In genomic region chr4:39697740-39698423, GRCh38 we compare ENCODE assay signal across 1 cellular context.
TF ChIP-seq lines count a peak whose summit lies in the region.

Gene UBE2K (plus strand): TSS chr4:39698136. CDS start chr4:39698328, 192 bp downstream.

TF ChIP-seq in HepG2, 621 proteins besides CTCF, POLR2A, EP300 and RAD21 (continued from another document and continues in another):
- TF ChIP-seq ZMYM4 (CRISPR knock-in tag; IDR thresholded peaks at IDR 0.05) (peak; percentile 71), ZNF264 (CRISPR knock-in tag; IDR thresholded peaks at IDR 0.05) (0 out of 2 replicates have a peak, but pooled peaks have one; percentile 28), ZC3H13 (CRISPR knock-in tag; IDR thresholded peaks at IDR 0.05) (peak; percentile 39; the same call in 1 of the 2 replicates), ZBTB43 (CRISPR knock-in tag; conservative IDR thresholded peaks at IDR 0.05) (peak; percentile 16; the same call in 1 of the 2 replicates), REPIN1 (CRISPR knock-in tag; IDR thresholded peaks at IDR 0.05; ENCODE audit: borderline replicate concordance, low read depth) (peak; percentile 47; the same call in 1 of the 2 replicates), CHCHD3 (CRISPR knock-in tag; IDR thresholded peaks at IDR 0.05) (0 out of 2 replicates have a peak, but pooled peaks have one; percentile 40), RELA (CRISPR knock-in tag; IDR thresholded peaks at IDR 0.05) (peak; percentile 28; the same call in 1 of the 2 replicates), RBFOX2 (IDR thresholded peaks at IDR 0.05; ENCODE audit: low read depth, low read length) (peak; percentile 95), ZNF776 (CRISPR knock-in tag; IDR thresholded peaks at IDR 0.05) (peak; percentile 83; the same call in 1 of the 2 replicates), ZNF446 (CRISPR knock-in tag; IDR thresholded peaks at IDR 0.05) (peak; percentile 46), TBL1XR1 (IDR thresholded peaks at IDR 0.05; ENCODE audit: borderline replicate concordance, low read length, partially characterized antibody) (peak; percentile 60), ZSCAN25 (CRISPR knock-in tag; IDR thresholded peaks at IDR 0.05) (0 out of 2 replicates have a peak, but pooled peaks have one; percentile 25), DMAP1 (CRISPR knock-in tag; IDR thresholded peaks at IDR 0.05) (peak; percentile 75), ZBTB20 (CRISPR knock-in tag; IDR thresholded peaks at IDR 0.05; ENCODE audit: borderline replicate concordance, low read depth) (0 out of 2 replicates have a peak, but pooled peaks have one; percentile 19), PHF8 (CRISPR knock-in tag; IDR thresholded peaks at IDR 0.05) (peak; percentile 92), NFIC (IDR thresholded peaks at IDR 0.05; ENCODE audit: low read length) (no peak), EED (CRISPR knock-in tag; IDR thresholded peaks at IDR 0.05) (peak; percentile 76), ZNF841 (CRISPR knock-in tag; IDR thresholded peaks at IDR 0.05; ENCODE audit: borderline replicate concordance) (no peak), SPEN (CRISPR knock-in tag; IDR thresholded peaks at IDR 0.05; ENCODE audit: low read depth) (peak; percentile 17; the same call in 1 of the 2 replicates), KDM5A (IDR thresholded peaks at IDR 0.05; ENCODE audit: borderline replicate concordance, low read length) (no peak), BCL3 (CRISPR knock-in tag; IDR thresholded peaks at IDR 0.05) (no peak; the same call in 1 of the 2 replicates), ZNF234 (CRISPR knock-in tag; conservative IDR thresholded peaks at IDR 0.05) (no peak), MTF2 (CRISPR knock-in tag; IDR thresholded peaks at IDR 0.05; ENCODE audit: borderline replicate concordance) (no peak), NR2F1 (CRISPR knock-in tag; IDR thresholded peaks at IDR 0.05) (no peak), BORCS8-MEF2B (CRISPR knock-in tag; IDR thresholded peaks at IDR 0.05) (peak; percentile 55; the same call in 1 of the 2 replicates), TRIM24 (CRISPR knock-in tag; IDR thresholded peaks at IDR 0.05) (no peak), ZNF121 (CRISPR knock-in tag; IDR thresholded peaks at IDR 0.05) (no peak; the same call in 1 of the 2 replicates), ELF3 (CRISPR knock-in tag; IDR thresholded peaks at IDR 0.05) (no peak), RFX3 (CRISPR knock-in tag; IDR thresholded peaks at IDR 0.05) (no peak), SAFB2 (CRISPR knock-in tag; IDR thresholded peaks at IDR 0.05; ENCODE audit: borderline replicate concordance, low read depth) (no peak; the same call in 1 of the 2 replicates), HIC2 (CRISPR knock-in tag; IDR thresholded peaks at IDR 0.05; ENCODE audit: low read depth) (no peak; the same call in 1 of the 2 replicates), ISX (CRISPR knock-in tag; conservative IDR thresholded peaks at IDR 0.05) (no peak), ZNF569 (CRISPR knock-in tag; IDR thresholded peaks at IDR 0.05; ENCODE audit: borderline replicate concordance) (no peak)
- TF ChIP-seq, protein P1, sequence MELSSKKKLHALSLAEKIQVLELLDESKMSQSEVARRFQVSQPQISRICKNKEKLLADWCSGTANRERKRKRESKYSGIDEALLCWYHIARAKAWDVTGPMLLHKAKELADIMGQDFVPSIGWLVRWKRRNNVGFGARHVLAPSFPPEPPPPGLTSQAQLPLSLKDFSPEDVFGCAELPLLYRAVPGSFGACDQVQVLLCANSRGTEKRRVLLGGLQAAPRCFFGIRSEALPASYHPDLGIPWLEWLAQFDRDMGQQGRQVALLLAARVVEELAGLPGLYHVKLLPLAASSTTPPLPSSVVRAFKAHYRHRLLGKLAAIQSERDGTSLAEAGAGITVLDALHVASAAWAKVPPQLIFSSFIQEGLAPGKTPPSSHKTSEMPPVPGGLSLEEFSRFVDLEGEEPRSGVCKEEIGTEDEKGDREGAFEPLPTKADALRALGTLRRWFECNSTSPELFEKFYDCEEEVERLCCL (CRISPR knock-in tag; IDR thresholded peaks at IDR 0.05; ENCODE audit: borderline replicate concordance), result peak; percentile 56; the same call in 1 of the 2 replicates
- TF ChIP-seq, protein P2, sequence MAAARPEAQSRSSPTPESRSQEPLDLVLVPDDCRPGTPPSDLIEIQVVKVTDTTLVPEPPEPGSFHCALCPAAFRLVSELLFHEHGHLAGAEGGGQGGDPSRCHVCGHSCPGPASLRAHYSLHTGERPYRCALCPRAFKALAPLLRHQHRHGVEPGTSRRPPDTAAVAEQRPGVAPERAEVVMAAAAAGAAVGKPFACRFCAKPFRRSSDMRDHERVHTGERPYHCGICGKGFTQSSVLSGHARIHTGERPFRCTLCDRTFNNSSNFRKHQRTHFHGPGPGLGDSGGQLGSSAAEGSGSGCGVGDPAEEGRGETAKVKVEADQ (CRISPR knock-in tag; IDR thresholded peaks at IDR 0.05; ENCODE audit: borderline replicate concordance), result no peak
- TF ChIP-seq, protein P3, sequence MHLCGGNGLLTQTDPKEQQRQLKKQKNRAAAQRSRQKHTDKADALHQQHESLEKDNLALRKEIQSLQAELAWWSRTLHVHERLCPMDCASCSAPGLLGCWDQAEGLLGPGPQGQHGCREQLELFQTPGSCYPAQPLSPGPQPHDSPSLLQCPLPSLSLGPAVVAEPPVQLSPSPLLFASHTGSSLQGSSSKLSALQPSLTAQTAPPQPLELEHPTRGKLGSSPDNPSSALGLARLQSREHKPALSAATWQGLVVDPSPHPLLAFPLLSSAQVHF (CRISPR knock-in tag; IDR thresholded peaks at IDR 0.05), result 0 out of 2 replicates have a peak, but pooled peaks have one; percentile 67
- TF ChIP-seq, protein P4, sequence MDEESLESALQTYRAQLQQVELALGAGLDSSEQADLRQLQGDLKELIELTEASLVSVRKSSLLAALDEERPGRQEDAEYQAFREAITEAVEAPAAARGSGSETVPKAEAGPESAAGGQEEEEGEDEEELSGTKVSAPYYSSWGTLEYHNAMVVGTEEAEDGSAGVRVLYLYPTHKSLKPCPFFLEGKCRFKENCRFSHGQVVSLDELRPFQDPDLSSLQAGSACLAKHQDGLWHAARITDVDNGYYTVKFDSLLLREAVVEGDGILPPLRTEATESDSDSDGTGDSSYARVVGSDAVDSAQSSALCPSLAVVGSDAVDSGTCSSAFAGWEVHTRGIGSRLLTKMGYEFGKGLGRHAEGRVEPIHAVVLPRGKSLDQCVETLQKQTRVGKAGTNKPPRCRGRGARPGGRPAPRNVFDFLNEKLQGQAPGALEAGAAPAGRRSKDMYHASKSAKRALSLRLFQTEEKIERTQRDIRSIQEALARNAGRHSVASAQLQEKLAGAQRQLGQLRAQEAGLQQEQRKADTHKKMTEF (CRISPR knock-in tag; IDR thresholded peaks at IDR 0.05), result no peak; the same call in 1 of the 2 replicates
- TF ChIP-seq, protein P5, sequence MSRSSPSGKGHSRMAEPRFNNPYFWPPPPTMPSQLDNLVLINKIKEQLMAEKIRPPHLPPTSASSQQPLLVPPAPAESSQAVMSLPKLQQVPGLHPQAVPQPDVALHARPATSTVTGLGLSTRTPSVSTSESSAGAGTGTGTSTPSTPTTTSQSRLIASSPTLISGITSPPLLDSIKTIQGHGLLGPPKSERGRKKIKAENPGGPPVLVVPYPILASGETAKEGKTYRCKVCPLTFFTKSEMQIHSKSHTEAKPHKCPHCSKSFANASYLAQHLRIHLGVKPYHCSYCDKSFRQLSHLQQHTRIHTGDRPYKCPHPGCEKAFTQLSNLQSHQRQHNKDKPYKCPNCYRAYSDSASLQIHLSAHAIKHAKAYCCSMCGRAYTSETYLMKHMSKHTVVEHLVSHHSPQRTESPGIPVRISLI (CRISPR knock-in tag; IDR thresholded peaks at IDR 0.05; ENCODE audit: borderline replicate concordance), result 0 out of 2 replicates have a peak, but pooled peaks have one; percentile 17
- TF ChIP-seq, protein P6, sequence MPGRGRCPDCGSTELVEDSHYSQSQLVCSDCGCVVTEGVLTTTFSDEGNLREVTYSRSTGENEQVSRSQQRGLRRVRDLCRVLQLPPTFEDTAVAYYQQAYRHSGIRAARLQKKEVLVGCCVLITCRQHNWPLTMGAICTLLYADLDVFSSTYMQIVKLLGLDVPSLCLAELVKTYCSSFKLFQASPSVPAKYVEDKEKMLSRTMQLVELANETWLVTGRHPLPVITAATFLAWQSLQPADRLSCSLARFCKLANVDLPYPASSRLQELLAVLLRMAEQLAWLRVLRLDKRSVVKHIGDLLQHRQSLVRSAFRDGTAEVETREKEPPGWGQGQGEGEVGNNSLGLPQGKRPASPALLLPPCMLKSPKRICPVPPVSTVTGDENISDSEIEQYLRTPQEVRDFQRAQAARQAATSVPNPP (CRISPR knock-in tag; IDR thresholded peaks at IDR 0.05), result peak; percentile 66; the same call in 1 of the 2 replicates
- TF ChIP-seq, protein P7, sequence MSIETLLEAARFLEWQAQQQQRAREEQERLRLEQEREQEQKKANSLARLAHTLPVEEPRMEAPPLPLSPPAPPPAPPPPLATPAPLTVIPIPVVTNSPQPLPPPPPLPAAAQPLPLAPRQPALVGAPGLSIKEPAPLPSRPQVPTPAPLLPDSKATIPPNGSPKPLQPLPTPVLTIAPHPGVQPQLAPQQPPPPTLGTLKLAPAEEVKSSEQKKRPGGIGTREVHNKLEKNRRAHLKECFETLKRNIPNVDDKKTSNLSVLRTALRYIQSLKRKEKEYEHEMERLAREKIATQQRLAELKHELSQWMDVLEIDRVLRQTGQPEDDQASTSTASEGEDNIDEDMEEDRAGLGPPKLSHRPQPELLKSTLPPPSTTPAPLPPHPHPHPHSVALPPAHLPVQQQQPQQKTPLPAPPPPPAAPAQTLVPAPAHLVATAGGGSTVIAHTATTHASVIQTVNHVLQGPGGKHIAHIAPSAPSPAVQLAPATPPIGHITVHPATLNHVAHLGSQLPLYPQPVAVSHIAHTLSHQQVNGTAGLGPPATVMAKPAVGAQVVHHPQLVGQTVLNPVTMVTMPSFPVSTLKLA (IDR thresholded peaks at IDR 0.05), result 0 out of 2 replicates have a peak, but pooled peaks have one; percentile 15
- TF ChIP-seq, protein P8, sequence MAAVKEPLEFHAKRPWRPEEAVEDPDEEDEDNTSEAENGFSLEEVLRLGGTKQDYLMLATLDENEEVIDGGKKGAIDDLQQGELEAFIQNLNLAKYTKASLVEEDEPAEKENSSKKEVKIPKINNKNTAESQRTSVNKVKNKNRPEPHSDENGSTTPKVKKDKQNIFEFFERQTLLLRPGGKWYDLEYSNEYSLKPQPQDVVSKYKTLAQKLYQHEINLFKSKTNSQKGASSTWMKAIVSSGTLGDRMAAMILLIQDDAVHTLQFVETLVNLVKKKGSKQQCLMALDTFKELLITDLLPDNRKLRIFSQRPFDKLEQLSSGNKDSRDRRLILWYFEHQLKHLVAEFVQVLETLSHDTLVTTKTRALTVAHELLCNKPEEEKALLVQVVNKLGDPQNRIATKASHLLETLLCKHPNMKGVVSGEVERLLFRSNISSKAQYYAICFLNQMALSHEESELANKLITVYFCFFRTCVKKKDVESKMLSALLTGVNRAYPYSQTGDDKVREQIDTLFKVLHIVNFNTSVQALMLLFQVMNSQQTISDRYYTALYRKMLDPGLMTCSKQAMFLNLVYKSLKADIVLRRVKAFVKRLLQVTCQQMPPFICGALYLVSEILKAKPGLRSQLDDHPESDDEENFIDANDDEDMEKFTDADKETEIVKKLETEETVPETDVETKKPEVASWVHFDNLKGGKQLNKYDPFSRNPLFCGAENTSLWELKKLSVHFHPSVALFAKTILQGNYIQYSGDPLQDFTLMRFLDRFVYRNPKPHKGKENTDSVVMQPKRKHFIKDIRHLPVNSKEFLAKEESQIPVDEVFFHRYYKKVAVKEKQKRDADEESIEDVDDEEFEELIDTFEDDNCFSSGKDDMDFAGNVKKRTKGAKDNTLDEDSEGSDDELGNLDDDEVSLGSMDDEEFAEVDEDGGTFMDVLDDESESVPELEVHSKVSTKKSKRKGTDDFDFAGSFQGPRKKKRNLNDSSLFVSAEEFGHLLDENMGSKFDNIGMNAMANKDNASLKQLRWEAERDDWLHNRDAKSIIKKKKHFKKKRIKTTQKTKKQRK (IDR thresholded peaks at IDR 0.05; ENCODE audit: low read length), result no peak
- TF ChIP-seq, protein P9, sequence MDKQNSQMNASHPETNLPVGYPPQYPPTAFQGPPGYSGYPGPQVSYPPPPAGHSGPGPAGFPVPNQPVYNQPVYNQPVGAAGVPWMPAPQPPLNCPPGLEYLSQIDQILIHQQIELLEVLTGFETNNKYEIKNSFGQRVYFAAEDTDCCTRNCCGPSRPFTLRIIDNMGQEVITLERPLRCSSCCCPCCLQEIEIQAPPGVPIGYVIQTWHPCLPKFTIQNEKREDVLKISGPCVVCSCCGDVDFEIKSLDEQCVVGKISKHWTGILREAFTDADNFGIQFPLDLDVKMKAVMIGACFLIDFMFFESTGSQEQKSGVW (CRISPR knock-in tag; IDR thresholded peaks at IDR 0.05; ENCODE audit: borderline replicate concordance), result no peak
- TF ChIP-seq, protein P10, sequence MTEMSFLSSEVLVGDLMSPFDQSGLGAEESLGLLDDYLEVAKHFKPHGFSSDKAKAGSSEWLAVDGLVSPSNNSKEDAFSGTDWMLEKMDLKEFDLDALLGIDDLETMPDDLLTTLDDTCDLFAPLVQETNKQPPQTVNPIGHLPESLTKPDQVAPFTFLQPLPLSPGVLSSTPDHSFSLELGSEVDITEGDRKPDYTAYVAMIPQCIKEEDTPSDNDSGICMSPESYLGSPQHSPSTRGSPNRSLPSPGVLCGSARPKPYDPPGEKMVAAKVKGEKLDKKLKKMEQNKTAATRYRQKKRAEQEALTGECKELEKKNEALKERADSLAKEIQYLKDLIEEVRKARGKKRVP (CRISPR knock-in tag; IDR thresholded peaks at IDR 0.05), result peak in 1 of 2 experiments; percentile 19; a peak in 1 of 4 replicates
